ENCODE assay signal across 8 cellular contexts in the genomic region with DNA sequence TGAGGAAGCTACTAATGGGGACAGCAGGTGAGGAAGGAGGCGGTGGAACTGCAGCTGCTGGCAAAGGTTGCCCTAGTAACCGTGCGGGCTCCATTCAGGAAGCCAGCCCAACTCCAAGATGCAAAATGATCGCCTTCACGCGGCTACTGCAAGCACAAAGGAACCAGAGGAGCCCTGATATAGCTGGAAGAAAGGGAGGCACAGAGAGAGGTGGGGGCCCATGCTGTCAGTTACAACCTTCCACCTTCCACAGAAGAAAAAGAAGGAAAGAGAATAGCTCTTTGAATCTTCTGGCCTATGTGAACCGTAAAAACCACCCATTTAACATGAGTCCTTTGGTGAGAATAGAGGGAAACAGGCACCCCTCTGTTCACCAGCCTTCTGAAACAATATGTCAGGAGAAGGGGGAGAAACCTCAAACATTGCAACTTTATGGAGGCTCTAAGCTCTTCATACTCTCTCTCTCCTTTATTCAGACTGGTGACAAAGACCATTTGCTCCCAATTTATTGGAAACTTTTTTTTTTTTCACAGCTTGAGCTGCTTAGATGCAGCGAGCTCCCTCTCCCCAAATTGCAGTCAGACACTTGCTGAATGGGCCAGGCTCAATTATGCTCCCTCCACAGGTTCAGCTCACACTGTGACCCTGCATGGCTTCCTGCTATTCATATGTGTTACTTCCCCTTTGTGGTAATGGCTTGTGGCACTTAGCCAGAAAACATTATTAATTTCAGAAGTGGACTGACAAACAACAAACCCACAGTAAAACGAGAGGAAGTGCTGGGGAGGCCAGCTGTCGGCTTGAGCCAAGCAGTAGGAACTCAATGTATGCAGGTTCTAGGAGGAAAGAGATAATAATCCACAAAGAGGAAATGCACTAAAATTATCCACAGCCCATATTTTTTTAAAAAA. TPM values are rescaled to one million over a fixed set of nuclear protein-coding genes. Genes with fewer than 3 reads are reported as not detected.
DNase-seq lines count a peak whose midpoint lies in the region; ATAC-seq and TF ChIP-seq lines count a peak whose summit lies in the region.

No MANE protein-coding gene starts in this region.

- peak overlapping the region; percentile 13; the same call in 1 of the 2 replicates for H3K27ac ChIP-seq in ACC112 (ENCODE audit: low read depth, low read length)

- DNase-seq in NCI-H1417 (lab: John Stamatoyannopoulos, UW) (peak; percentile 76 to 99 (median 89)), endothelial cell (ENCODE audit: low spot score) (peak; percentile 62), T-helper 9 cell (no peak)

- peaks cover 36% of the 10 kb centered on the region for H3K4me1 ChIP-seq in ACC112 (ENCODE audit: control insufficient read depth, insufficient read depth, low read length, unreplicated experiment)
- H3K4me1 ChIP-seq in mucosa of stomach (ENCODE audit: control insufficient read depth, insufficient read depth, low read length) = peaks cover 42% of the 10 kb centered on the region

- H3K4me3 ChIP-seq in ACC112 (ENCODE audit: low read depth, low read length) (no peak overlapping the region), mucosa of stomach (ENCODE audit: low read length) (no peak overlapping the region)

- H3K36me3 ChIP-seq in ACC112 (ENCODE audit: insufficient read depth, low read length) (peaks cover 27% of the 10 kb centered on the region), mucosa of stomach (ENCODE audit: control insufficient read depth, insufficient read depth, low read length) (no peaks in the 10 kb centered on the region)

- H3K4me3 Mint-ChIP-seq in T-helper 1 cell treated with Interleukin-12 subunit alpha and Interleukin-12 subunit beta and Interleukin-4 antibody, amounts not matched to agents 30 μg/mL and 1 μg/mL, for 36 hours = peak overlapping the region; percentile 82
- peak overlapping the region; percentile 63 for H3K4me3 Mint-ChIP-seq in endothelial cell (ENCODE audit: unreplicated experiment)

- H3K9ac ChIP-seq in mucosa of stomach (ENCODE audit: low read length) = peak overlapping the region; percentile 24

- no peaks in the 10 kb centered on the region for H3K27me3 ChIP-seq in ACC112 (ENCODE audit: insufficient read depth, low read length)
- H3K27me3 ChIP-seq in mucosa of stomach (ENCODE audit: control insufficient read depth, insufficient read depth, low read length) = no peaks in the 10 kb centered on the region

- peaks cover 47% of the 10 kb centered on the region for H3K36me3 Mint-ChIP-seq in T-helper 1 cell treated with Interleukin-12 subunit alpha and Interleukin-12 subunit beta and Interleukin-4 antibody, amounts not matched to agents 30 μg/mL and 1 μg/mL, for 36 hours (ENCODE audit: low read depth)
- peaks cover 40% of the 10 kb centered on the region for H3K36me3 Mint-ChIP-seq in endothelial cell (ENCODE audit: low read depth, unreplicated experiment)

- ATAC-seq in GM18517 (IDR thresholded peaks at IDR 0.05; ENCODE audit: unreplicated experiment) (peak; percentile 99), HG02885 (IDR thresholded peaks at IDR 0.05; ENCODE audit: poor library complexity, unreplicated experiment) (peak; percentile 98)

- H3K9me3 Mint-ChIP-seq in T-helper 1 cell treated with Interleukin-12 subunit alpha and Interleukin-12 subunit beta and Interleukin-4 antibody, amounts not matched to agents 30 μg/mL and 1 μg/mL, for 36 hours = no peaks in the 10 kb centered on the region
- no peaks in the 10 kb centered on the region for H3K9me3 Mint-ChIP-seq in endothelial cell (ENCODE audit: unreplicated experiment)

- no peak overlapping the region for H2AFZ ChIP-seq in ACC112 (ENCODE audit: low read length, unreplicated experiment)

- peaks cover 58% of the 10 kb centered on the region for H3K4me1 Mint-ChIP-seq in T-helper 1 cell treated with Interleukin-12 subunit alpha and Interleukin-12 subunit beta and Interleukin-4 antibody, amounts not matched to agents 30 μg/mL and 1 μg/mL, for 36 hours (ENCODE audit: low read depth)
- peaks cover 58% of the 10 kb centered on the region for H3K4me1 Mint-ChIP-seq in endothelial cell (ENCODE audit: unreplicated experiment)

- no peaks in the 10 kb centered on the region for H3K27me3 Mint-ChIP-seq in T-helper 1 cell treated with Interleukin-12 subunit alpha and Interleukin-12 subunit beta and Interleukin-4 antibody, amounts not matched to agents 30 μg/mL and 1 μg/mL, for 36 hours (ENCODE audit: low read depth)
- H3K27me3 Mint-ChIP-seq in endothelial cell (ENCODE audit: unreplicated experiment) = peaks cover 35% of the 10 kb centered on the region

- no peak for TF ChIP-seq CTCF in endothelial cell (IDR thresholded peaks at IDR 0.05; ENCODE audit: unreplicated experiment)

- H3K27ac Mint-ChIP-seq in T-helper 1 cell treated with Interleukin-12 subunit alpha and Interleukin-12 subunit beta and Interleukin-4 antibody, amounts not matched to agents 30 μg/mL and 1 μg/mL, for 36 hours = peak overlapping the region; percentile 87
- peak overlapping the region; percentile 94 for H3K27ac Mint-ChIP-seq in endothelial cell (ENCODE audit: unreplicated experiment)

- H3K9me3 ChIP-seq in mucosa of stomach (ENCODE audit: control insufficient read depth, low read length) = no peaks in the 10 kb centered on the region

- H3K79me2 ChIP-seq in ACC112 (ENCODE audit: control insufficient read depth, insufficient read depth, low read length, unreplicated experiment) = peaks cover 31% of the 10 kb centered on the region

RNA-seq across cellular contexts. Expression of gene DUSP6, which starts 6.2 kb away (rescaled TPM):
- total RNA-seq in endothelial cell (ENCODE audit: unreplicated experiment) = 232 TPM
